In genomic region chr2:165793779-165794519, GRCh38 we compare ENCODE assay signal across 8 cellular contexts. TPM values are rescaled to one million over a fixed set of nuclear protein-coding genes. Genes with fewer than 3 reads are reported as not detected.
DNase-seq lines count a peak whose midpoint lies in the region; ATAC-seq, FAIRE-seq and TF ChIP-seq lines count a peak whose summit lies in the region.

Gene GALNT3 (minus strand): TSS chr2:165794247. CDS start chr2:165770700, 23,547 bp downstream.

- TF ChIP-seq CTCF in HFFc6 (IDR thresholded peaks at IDR 0.05) (no peak), upper lobe of right lung (IDR thresholded peaks at IDR 0.05) (no peak)

- H3K27me3 ChIP-seq in muscle layer of duodenum (ENCODE audit: low read depth, low read length) (peaks cover 10% of the 10 kb centered on the region), upper lobe of right lung (no peaks in the 10 kb centered on the region)

- H3K4me1 ChIP-seq in muscle layer of duodenum (ENCODE audit: control insufficient read depth in 1 of 2, insufficient read depth in 2 of 2, low read length in 2 of 2) (peaks cover 0 to 17% of the 10 kb centered on the region in 2 donors), upper lobe of right lung (no peaks in the 10 kb centered on the region)

- H3K27ac ChIP-seq in epithelial cell of prostate: peak within 1 kb of the TSS; percentile 96
- H3K27ac ChIP-seq in muscle layer of duodenum (ENCODE audit: low read length): peak within 1 kb of the TSS; percentile 87
- H3K27ac ChIP-seq in upper lobe of right lung: peak within 1 kb of the TSS; percentile 88

- no peaks in the 10 kb centered on the region for H3K9me3 Mint-ChIP-seq in HFFc6

- peak within 1 kb of the TSS; percentile 83 for H3K4me3 Mint-ChIP-seq in HFFc6

- peak; percentile 94 for ATAC-seq in upper lobe of right lung

- no peaks in the 10 kb centered on the region for H3K36me3 Mint-ChIP-seq in HFFc6 (ENCODE audit: low read depth)

- peak; percentile 22 for DNase-seq in GM12891 (ENCODE audit: insufficient read length, low spot score)
- no peak for DNase-seq in HFFc6
- peak; percentile 75 to 97 (median 82) for DNase-seq in NCI-H1417 (lab: John Stamatoyannopoulos, UW)
- DNase-seq in activated CD8-positive, alpha-beta memory T cell treated with anti-CD3 and anti-CD28 coated beads for 24 hours: peak; percentile 71
- peak; percentile 73 for DNase-seq in epithelial cell of prostate (ENCODE audit: low read depth, low spot score)
- peak; percentile 97 for DNase-seq in upper lobe of right lung
- no peak for DNase-seq in midbrain (lab: John Stamatoyannopoulos, UW)

- H3K9me3 ChIP-seq in muscle layer of duodenum (ENCODE audit: control insufficient read depth in 1 of 2, low read length in 2 of 2): no peaks in the 10 kb centered on the region
- no peaks in the 10 kb centered on the region for H3K9me3 ChIP-seq in upper lobe of right lung

- peak; percentile 5 for FAIRE-seq in GM12891 (lab: Jason Lieb, UNC)

- H3K36me3 ChIP-seq in muscle layer of duodenum (ENCODE audit: control insufficient read depth in 1 of 2, insufficient read depth in 2 of 2, low read length in 2 of 2) (no peaks in the 10 kb centered on the region), upper lobe of right lung (no peaks in the 10 kb centered on the region)

- H3K27me3 Mint-ChIP-seq in HFFc6 (ENCODE audit: insufficient read depth): peaks cover 3% of the 10 kb centered on the region; the same call in 1 of the 2 replicates

- TF ChIP-seq POLR2A in GM12891 (IDR thresholded peaks at IDR 0.05; ENCODE audit: low read depth, low read length): no peak

- peaks cover 47% of the 10 kb centered on the region for H3K4me1 Mint-ChIP-seq in HFFc6 (ENCODE audit: low read depth)

- no peak within 1 kb of the TSS for H3K27ac Mint-ChIP-seq in HFFc6

- H3K4me3 ChIP-seq in muscle layer of duodenum (ENCODE audit: low read depth in 1 of 2, low read length in 2 of 2): peak within 1 kb of the TSS; percentile 72 to 79
- H3K4me3 ChIP-seq in upper lobe of right lung: peak within 1 kb of the TSS; percentile 58

- intact Hi-C loops in upper lobe of right lung (cut with DNase I): no loop called here

TF ChIP-seq in GM12891, 5 proteins besides CTCF, POLR2A, EP300 and RAD21:
- TF ChIP-seq POLR2AphosphoS5 (IDR thresholded peaks at IDR 0.05; ENCODE audit: low read depth, low read length): no peak
- TF ChIP-seq SPI1 (IDR thresholded peaks at IDR 0.05; ENCODE audit: low read depth, low read length): no peak
- no peak for TF ChIP-seq PAX5 (IDR thresholded peaks at IDR 0.05; ENCODE audit: insufficient read depth, low read length, severe bottlenecking)
- no peak for TF ChIP-seq POU2F2 (IDR thresholded peaks at IDR 0.05; ENCODE audit: low read depth, low read length)
- no peak for TF ChIP-seq TAF1 (IDR thresholded peaks at IDR 0.05; ENCODE audit: low read depth, low read length)

RNA-seq across cellular contexts. Expression of gene GALNT3, which starts in this region (rescaled TPM):
- polyA plus RNA-seq in GM12891 (2012; ENCODE audit: low read depth, missing spikeins): 0.47 TPM
- 1 to 10 TPM in 3 of 6 experiments, under 1 TPM in 3; 0.28 to 1.7 (median 0.82) TPM for total RNA-seq in HFFc6 (2021; fragmentation: NEBNext Ultra II Directional; extraction: Animal tissue kit (Norgen Biotek cat#: 25700))
- total RNA-seq in upper lobe of right lung: 25.8 TPM

Comparison
In these comparisons a context has a peak if more than half of its experiments do, and no peak if none do; other contexts are left out.
1. DNase-seq: peak in GM12891 (single experiment), NCI-H1417 (3 of 3), activated CD8-positive, alpha-beta memory T cell treated with anti-CD3 and anti-CD28 coated beads for 24 hours (single experiment), epithelial cell of prostate (single experiment) and upper lobe of right lung (single experiment); none in HFFc6 (single experiment) and midbrain (single experiment).
2. Peak in every context shown above with its lines, with median percentiles within 50 percentile points of each other: H3K27ac ChIP-seq.